In genomic region chr2:46849080-46849715, GRCh38 we compare ENCODE assay signal across 11 cellular contexts.
DNase-seq lines count a peak whose midpoint lies in the region; ATAC-seq and TF ChIP-seq lines count a peak whose summit lies in the region.
"Had no signal": no experiment of that assay in that cellular context is flagged by ENCODE, and none has a peak within 500 bp of the region (broad histone marks: within the 10 kb centered on the region; RNA-seq: fewer than 3 reads in every experiment).

No MANE protein-coding gene starts in this region.

- no peak for TF ChIP-seq POLR2A in spleen (IDR thresholded peaks at IDR 0.05)

- no peaks in the 10 kb centered on the region for H3K36me3 ChIP-seq in spleen

- H3K27ac ChIP-seq in spleen: peak overlapping the region in 7 of 8 donors; percentile 30 to 83 (median 79)

- H3K4me1 Mint-ChIP-seq in HFFc6 (ENCODE audit: low read depth) (peaks cover 93% of the 10 kb centered on the region), brain (peaks cover 61% of the 10 kb centered on the region)

- WGBS in spleen, 5 donors: 68 to 83% (median 77%) methylated on average over 7 of the region's 7 CpGs

- H3K4me3 ChIP-seq in spleen: no peak overlapping the region

- peak overlapping the region; percentile 65 for H3K4me3 Mint-ChIP-seq in HFFc6
- H3K4me3 Mint-ChIP-seq in brain: no peak overlapping the region

- H3K9me3 Mint-ChIP-seq in HFFc6 (peaks cover 3% of the 10 kb centered on the region; the same call in 1 of the 2 replicates), brain (peaks cover 0 to 7% (median 2%) of the 10 kb centered on the region in 5 experiments)
- H3K9me3 Mint-ChIP-seq: activated T-helper 2 cell treated with anti-CD3 and anti-CD28 coated beads, Interferon-gamma antibody, Interleukin-2, Interleukin-4, amounts not matched to agents 10 μg/mL and 5 μg/mL and 100 μg/mL, durations not matched to agents 14 hours and 24 hours and 36 hours had no signal

- H3K27me3 ChIP-seq in spleen (replicated peaks in 1 of 7): peaks cover 0 to 13% (median 0%) of the 10 kb centered on the region in 7 donors

- H3K9me3 ChIP-seq in spleen: no peaks in the 10 kb centered on the region

- H3K36me3 Mint-ChIP-seq in HFFc6 (ENCODE audit: low read depth): peaks cover 16% of the 10 kb centered on the region
- no peaks in the 10 kb centered on the region for H3K36me3 Mint-ChIP-seq in brain

- intact Hi-C loops in spleen (cut with DNase I; ENCODE audit: low total_unique reads): no loop called here

- DNase-seq in HFFc6: no peak
- DNase-seq in left kidney (ENCODE audit: low read depth, low spot score): peak; percentile 45
- DNase-seq in spleen: no peak
- DNase-seq in effector CD4-positive, alpha-beta T cell: no peak
- no peak for DNase-seq in NCI-H1694 (lab: John Stamatoyannopoulos, UW)
- DNase-seq in HuH-7.5 (ENCODE audit: low spot score): no peak
- DNase-seq: DMS153, Kasumi-1 had no signal

- H3K27me3 Mint-ChIP-seq in HFFc6 (ENCODE audit: insufficient read depth): peaks cover 4% of the 10 kb centered on the region
- H3K27me3 Mint-ChIP-seq in brain: peaks cover 14% of the 10 kb centered on the region

- H3K27ac Mint-ChIP-seq in HFFc6 (peak overlapping the region; percentile 97), brain (peak overlapping the region in 4 of 5 experiments; percentile 72 to 93 (median 90))
- H3K27ac Mint-ChIP-seq: activated T-helper 2 cell treated with anti-CD3 and anti-CD28 coated beads, Interferon-gamma antibody, Interleukin-2, Interleukin-4, amounts not matched to agents 10 μg/mL and 5 μg/mL and 100 μg/mL, durations not matched to agents 14 hours and 24 hours and 36 hours had no signal

- no peak for ATAC-seq in HG03159 (IDR thresholded peaks at IDR 0.05; ENCODE audit: unreplicated experiment)

- peaks cover 4 to 47% (median 28%) of the 10 kb centered on the region in 6 donors for H3K4me1 ChIP-seq in spleen

- no peak for TF ChIP-seq CTCF in HFFc6 (IDR thresholded peaks at IDR 0.05)
- no peak for TF ChIP-seq CTCF in brain (conservative IDR thresholded peaks at IDR 0.05)
- TF ChIP-seq CTCF in spleen (IDR thresholded peaks at IDR 0.05 in 8 of 11, conservative IDR thresholded peaks at IDR 0.05 in 3 of 11): no peak
